In the genomic region with DNA sequence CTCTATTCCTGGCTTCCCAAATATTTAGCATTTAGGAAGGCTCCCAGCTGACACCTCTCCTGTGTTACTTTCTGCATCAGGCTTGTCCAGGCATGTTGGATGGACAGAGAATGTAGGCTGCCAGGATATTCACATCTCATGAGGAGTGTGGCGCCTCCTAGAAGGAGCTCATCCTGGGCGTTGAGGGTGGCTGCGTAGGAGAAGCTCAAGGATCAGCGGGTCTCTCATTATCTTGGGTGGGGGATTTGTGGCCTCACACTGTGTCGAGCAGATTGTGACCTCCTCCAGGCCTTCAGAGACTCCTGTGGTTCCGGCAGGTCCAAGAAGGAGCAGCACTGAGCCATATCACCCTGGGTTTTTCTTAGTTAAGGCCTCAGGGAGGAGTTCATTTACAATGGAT, we compare ENCODE assay signal across 2 cellular contexts.
TF ChIP-seq lines count a peak whose summit lies in the region.

No MANE protein-coding gene starts in this region.

TF ChIP-seq in liver, 16 proteins besides CTCF, POLR2A, EP300 and RAD21:
- TF ChIP-seq, protein P1, sequence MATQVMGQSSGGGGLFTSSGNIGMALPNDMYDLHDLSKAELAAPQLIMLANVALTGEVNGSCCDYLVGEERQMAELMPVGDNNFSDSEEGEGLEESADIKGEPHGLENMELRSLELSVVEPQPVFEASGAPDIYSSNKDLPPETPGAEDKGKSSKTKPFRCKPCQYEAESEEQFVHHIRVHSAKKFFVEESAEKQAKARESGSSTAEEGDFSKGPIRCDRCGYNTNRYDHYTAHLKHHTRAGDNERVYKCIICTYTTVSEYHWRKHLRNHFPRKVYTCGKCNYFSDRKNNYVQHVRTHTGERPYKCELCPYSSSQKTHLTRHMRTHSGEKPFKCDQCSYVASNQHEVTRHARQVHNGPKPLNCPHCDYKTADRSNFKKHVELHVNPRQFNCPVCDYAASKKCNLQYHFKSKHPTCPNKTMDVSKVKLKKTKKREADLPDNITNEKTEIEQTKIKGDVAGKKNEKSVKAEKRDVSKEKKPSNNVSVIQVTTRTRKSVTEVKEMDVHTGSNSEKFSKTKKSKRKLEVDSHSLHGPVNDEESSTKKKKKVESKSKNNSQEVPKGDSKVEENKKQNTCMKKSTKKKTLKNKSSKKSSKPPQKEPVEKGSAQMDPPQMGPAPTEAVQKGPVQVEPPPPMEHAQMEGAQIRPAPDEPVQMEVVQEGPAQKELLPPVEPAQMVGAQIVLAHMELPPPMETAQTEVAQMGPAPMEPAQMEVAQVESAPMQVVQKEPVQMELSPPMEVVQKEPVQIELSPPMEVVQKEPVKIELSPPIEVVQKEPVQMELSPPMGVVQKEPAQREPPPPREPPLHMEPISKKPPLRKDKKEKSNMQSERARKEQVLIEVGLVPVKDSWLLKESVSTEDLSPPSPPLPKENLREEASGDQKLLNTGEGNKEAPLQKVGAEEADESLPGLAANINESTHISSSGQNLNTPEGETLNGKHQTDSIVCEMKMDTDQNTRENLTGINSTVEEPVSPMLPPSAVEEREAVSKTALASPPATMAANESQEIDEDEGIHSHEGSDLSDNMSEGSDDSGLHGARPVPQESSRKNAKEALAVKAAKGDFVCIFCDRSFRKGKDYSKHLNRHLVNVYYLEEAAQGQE (IDR thresholded peaks at IDR 0.05), result no peak
- TF ChIP-seq HNF4A (conservative IDR thresholded peaks at IDR 0.05) (no peak), RXRA (IDR thresholded peaks at IDR 0.05) (no peak)

TF ChIP-seq in HepG2, 621 proteins besides CTCF, POLR2A, EP300 and RAD21 (continued from another document):
- TF ChIP-seq ZNF407 (CRISPR knock-in tag; IDR thresholded peaks at IDR 0.05; ENCODE audit: not compliant biosample characterization), result no peak
- TF ChIP-seq ZNF557 (CRISPR knock-in tag; IDR thresholded peaks at IDR 0.05), result no peak
- TF ChIP-seq, protein P2, sequence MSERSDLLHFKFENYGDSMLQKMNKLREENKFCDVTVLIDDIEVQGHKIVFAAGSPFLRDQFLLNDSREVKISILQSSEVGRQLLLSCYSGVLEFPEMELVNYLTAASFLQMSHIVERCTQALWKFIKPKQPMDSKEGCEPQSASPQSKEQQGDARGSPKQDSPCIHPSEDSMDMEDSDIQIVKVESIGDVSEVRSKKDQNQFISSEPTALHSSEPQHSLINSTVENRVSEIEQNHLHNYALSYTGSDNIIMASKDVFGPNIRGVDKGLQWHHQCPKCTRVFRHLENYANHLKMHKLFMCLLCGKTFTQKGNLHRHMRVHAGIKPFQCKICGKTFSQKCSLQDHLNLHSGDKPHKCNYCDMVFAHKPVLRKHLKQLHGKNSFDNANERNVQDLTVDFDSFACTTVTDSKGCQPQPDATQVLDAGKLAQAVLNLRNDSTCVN (CRISPR knock-in tag; IDR thresholded peaks at IDR 0.05; ENCODE audit: borderline replicate concordance), result no peak
